32 cellular contexts compared by ENCODE assay signal in genomic region chr1:205979301-205979700, GRCh38. TPM values are rescaled to one million over a fixed set of nuclear protein-coding genes. Genes with fewer than 3 reads are reported as not detected.
"Had no signal": no experiment of that assay in that cellular context is flagged by ENCODE, and none has a peak within 500 bp of the region (broad histone marks: within the 10 kb centered on the region; RNA-seq: fewer than 3 reads in every experiment).

No MANE protein-coding gene starts in this region.

- H3K36me3 ChIP-seq: left lung, neural progenitor cell, pancreas, prostate gland, spleen, tibial artery, uterus had no signal

- H3K27me3 Mint-ChIP-seq: natural killer cell treated with Interleukin-12 subunit alpha and Interleukin-12 subunit beta and Interleukin-15 and Interleukin-18, amount 100 ng/mL, for 72 hours; stimulated activated naive CD8-positive, alpha-beta T cell treated with anti-CD3 and anti-CD28 coated beads, Interleukin-15, Interleukin-2, amounts not matched to agents 100 ng/mL and 50 ng/mL, for 24 hours had no signal

- H3K36me3 Mint-ChIP-seq: immature natural killer cell; natural killer cell treated with Interleukin-12 subunit alpha and Interleukin-12 subunit beta and Interleukin-15 and Interleukin-18, amount 100 ng/mL, for 72 hours; neural progenitor cell; stimulated activated effector memory CD8-positive, alpha-beta T cell treated with anti-CD3 and anti-CD28 coated beads, Interleukin-12 subunit alpha, Interleukin-12 subunit beta, amount 100 ng/mL, for 72 hours had no signal

- H3K27ac ChIP-seq: left lung, lower lobe of right lung, neural progenitor cell, pancreas, prostate gland, spleen, suprapubic skin, thoracic aorta, tibial artery, uterus had no signal

- DNase-seq: hippocampal formation; immature natural killer cell; kidney; left colon; lower lobe of right lung; mammary epithelial cell; mesenchymal stem cell; naive thymus-derived CD4-positive, alpha-beta T cell; retina; right cardiac atrium; small intestine; spleen; stimulated activated CD4-positive, alpha-beta T cell treated with anti-CD3 and anti-CD28 coated beads, Interleukin-4, amount 100 ng/mL, for 24 hours; stimulated activated naive CD4-positive, alpha-beta T cell; tibial artery; trophoblast cell; uterus had no signal

- H3K9me3 ChIP-seq: left lung, lower lobe of right lung, pancreas, prostate gland, spleen, suprapubic skin, thoracic aorta, tibial artery, uterus had no signal

- H3K4me3 ChIP-seq: left lung, lower lobe of right lung, neural progenitor cell, pancreas, prostate gland, spleen, suprapubic skin, thoracic aorta, tibial artery, uterus had no signal

- H3K4me1 Mint-ChIP-seq: immature natural killer cell; naive thymus-derived CD4-positive, alpha-beta T cell had no signal

- H3K27me3 ChIP-seq: left lung, neural progenitor cell, pancreas, spleen, suprapubic skin, uterus had no signal

- H3K27ac Mint-ChIP-seq: naive thymus-derived CD4-positive, alpha-beta T cell; natural killer cell treated with Interleukin-12 subunit alpha and Interleukin-12 subunit beta and Interleukin-15 and Interleukin-18, amount 100 ng/mL, for 72 hours; neural progenitor cell; stimulated activated effector memory CD8-positive, alpha-beta T cell treated with anti-CD3 and anti-CD28 coated beads, Interleukin-12 subunit alpha, Interleukin-12 subunit beta, amount 100 ng/mL, for 72 hours; stimulated activated naive CD8-positive, alpha-beta T cell treated with anti-CD3 and anti-CD28 coated beads, Interleukin-15, Interleukin-2, amounts not matched to agents 100 ng/mL and 50 ng/mL, for 24 hours had no signal

- H3K4me3 Mint-ChIP-seq: immature natural killer cell; naive thymus-derived CD4-positive, alpha-beta T cell; natural killer cell treated with Interleukin-12 subunit alpha and Interleukin-12 subunit beta and Interleukin-15 and Interleukin-18, amount 100 ng/mL, for 72 hours; neural progenitor cell; stimulated activated effector memory CD8-positive, alpha-beta T cell treated with anti-CD3 and anti-CD28 coated beads, Interleukin-12 subunit alpha, Interleukin-12 subunit beta, amount 100 ng/mL, for 72 hours; stimulated activated naive CD8-positive, alpha-beta T cell treated with anti-CD3 and anti-CD28 coated beads, Interleukin-15, Interleukin-2, amounts not matched to agents 100 ng/mL and 50 ng/mL, for 24 hours had no signal

- H3K9me3 Mint-ChIP-seq: immature natural killer cell had no signal

- H3K4me1 ChIP-seq: prostate gland, uterus had no signal

RNA-seq across cellular contexts. Expression of gene RAB7B, which starts 23.9 kb away (rescaled TPM):
- total RNA-seq: natural killer cell treated with Interleukin-12 subunit alpha and Interleukin-12 subunit beta and Interleukin-15 and Interleukin-18, amount 100 ng/mL, for 72 hours had no signal
- polyA plus RNA-seq: naive thymus-derived CD4-positive, alpha-beta T cell had no signal

RNA-seq across cellular contexts. Expression of gene SLC26A9, which starts 36.0 kb away (rescaled TPM):
- total RNA-seq: left colon; liver; mammary epithelial cell; mononuclear cell; myocyte; naive thymus-derived CD4-positive, alpha-beta T cell; natural killer cell treated with Interleukin-12 subunit alpha and Interleukin-12 subunit beta and Interleukin-15 and Interleukin-18, amount 100 ng/mL, for 72 hours; sciatic nerve; spleen; subcutaneous adipose tissue; uterus had no signal
- polyA plus RNA-seq: immature natural killer cell; liver; mammary epithelial cell; naive thymus-derived CD4-positive, alpha-beta T cell had no signal

RNA-seq across cellular contexts. Expression of gene CTSE, which starts 44.4 kb away (rescaled TPM):
- total RNA-seq: mononuclear cell; myocyte; naive thymus-derived CD4-positive, alpha-beta T cell; natural killer cell treated with Interleukin-12 subunit alpha and Interleukin-12 subunit beta and Interleukin-15 and Interleukin-18, amount 100 ng/mL, for 72 hours; omental fat pad; prostate gland; subcutaneous adipose tissue; suprapubic skin had no signal
- polyA plus RNA-seq: immature natural killer cell; naive thymus-derived CD4-positive, alpha-beta T cell; right cardiac atrium had no signal
